In genomic region chr12:6494968-6495367, GRCh38 we compare ENCODE assay signal across 9 cellular contexts. TPM values are rescaled to one million over a fixed set of nuclear protein-coding genes. Genes with fewer than 3 reads are reported as not detected.
A peak's percentile ranks its signal among the peaks of the same experiment; 100 is the strongest.
DNase-seq lines count a peak whose midpoint lies in the region; ATAC-seq and TF ChIP-seq lines count a peak whose summit lies in the region.
"Had no signal": no experiment of that assay in that cellular context is flagged by ENCODE, and none has a peak within 500 bp of the region (broad histone marks: within the 10 kb centered on the region; RNA-seq: fewer than 3 reads in every experiment).

No MANE protein-coding gene starts in this region.

- ATAC-seq in HG02973 (IDR thresholded peaks at IDR 0.05; ENCODE audit: unreplicated experiment) (no peak), GM19467 (IDR thresholded peaks at IDR 0.05; ENCODE audit: unreplicated experiment) (no peak)

- DNase-seq in EL (peak; percentile 26), MM.1S (no peak), breast epithelium (ENCODE audit: low spot score in 2 of 2) (no peak), NCI-H1092 (lab: John Stamatoyannopoulos, UW) (no peak), SK-N-DZ (ENCODE audit: low spot score) (no peak)
- DNase-seq: NCI-H1436 treated with DMSO at 0.1 percent for 48 hours had no signal

- H2AFZ ChIP-seq in MM.1S (ENCODE audit: low read length) (no peak overlapping the region), neural cell (ENCODE audit: low read depth, low read length) (no peak overlapping the region)

- H3K27me3 ChIP-seq in MM.1S (replicated peaks; ENCODE audit: insufficient read depth, low read length) (no peaks in the 10 kb centered on the region), breast epithelium (no peaks in the 10 kb centered on the region), neural cell (ENCODE audit: insufficient read depth, low read depth, low read length) (no peaks in the 10 kb centered on the region)

- H3F3A ChIP-seq in MM.1S (ENCODE audit: insufficient read depth, low read length): peaks cover 10% of the 10 kb centered on the region
- H3F3A ChIP-seq in neural cell (ENCODE audit: insufficient read depth, low read length, poor library complexity, severe bottlenecking): no peaks in the 10 kb centered on the region

- peaks cover 71% of the 10 kb centered on the region for H3K79me2 ChIP-seq in MM.1S (ENCODE audit: low read length)
- H3K79me2 ChIP-seq in neural cell (replicated peaks; ENCODE audit: insufficient read depth, low read length): peaks cover 32% of the 10 kb centered on the region

- H3K4me1 ChIP-seq in MM.1S (ENCODE audit: low read length) (peaks cover 16% of the 10 kb centered on the region), breast epithelium (peaks cover 4 to 11% of the 10 kb centered on the region in 2 donors)

- H3K4me3 ChIP-seq in MM.1S (ENCODE audit: low read length) (peak overlapping the region; percentile 85), breast epithelium (peak overlapping the region in 2 of 3 donors; percentile 76 to 89), neural cell (ENCODE audit: low read length) (peak overlapping the region; percentile 93)

- H3K9me3 ChIP-seq in MM.1S (replicated peaks; ENCODE audit: insufficient read depth, low read length) (no peaks in the 10 kb centered on the region), breast epithelium (no peaks in the 10 kb centered on the region), neural cell (ENCODE audit: low read length) (no peaks in the 10 kb centered on the region)

- H4K20me1 ChIP-seq in MM.1S (ENCODE audit: insufficient read depth, low read length) (no peaks in the 10 kb centered on the region), neural cell (ENCODE audit: insufficient read depth) (no peaks in the 10 kb centered on the region)

- intact Hi-C loops in breast epithelium (cut with DNase I; ENCODE audit: low total_unique reads): no loop called here

- TF ChIP-seq CTCF in MM.1S (IDR thresholded peaks at IDR 0.05; ENCODE audit: low read length) (no peak), breast epithelium (IDR thresholded peaks at IDR 0.05) (no peak), neural cell (IDR thresholded peaks at IDR 0.05; ENCODE audit: poor library complexity, severe bottlenecking) (no peak)

- TF ChIP-seq RAD21 in neural cell (conservative IDR thresholded peaks at IDR 0.05): no peak

- H3K9ac ChIP-seq in MM.1S (ENCODE audit: low read length) (peak overlapping the region; percentile 86), neural cell (ENCODE audit: low read length) (peak overlapping the region; percentile 28)

- no peak for TF ChIP-seq EP300 in neural cell (conservative IDR thresholded peaks at IDR 0.05; ENCODE audit: poor library complexity, severe bottlenecking)

- no peak for TF ChIP-seq POLR2A in breast epithelium (IDR thresholded peaks at IDR 0.05)

- H3K27ac ChIP-seq in MM.1S (ENCODE audit: low read length): no peak overlapping the region
- no peak overlapping the region for H3K27ac ChIP-seq in breast epithelium
- no peak overlapping the region for H3K27ac ChIP-seq in neural cell (ENCODE audit: low read length)

- H3K36me3 ChIP-seq in MM.1S (replicated peaks; ENCODE audit: insufficient read depth, low read length) (no peaks in the 10 kb centered on the region; the same call in 1 of the 2 replicates), breast epithelium (no peaks in the 10 kb centered on the region), neural cell (ENCODE audit: insufficient read depth, low read length) (no peaks in the 10 kb centered on the region)

- H3K4me2 ChIP-seq in MM.1S (ENCODE audit: low read depth, low read length) (peak overlapping the region; percentile 86), neural cell (ENCODE audit: low read length) (peak overlapping the region; percentile 79)

- H3K9me2 ChIP-seq in MM.1S (replicated peaks; ENCODE audit: insufficient read depth, low read length) (no peaks in the 10 kb centered on the region), neural cell (ENCODE audit: insufficient read depth, low read length) (no peaks in the 10 kb centered on the region)

TF ChIP-seq in neural cell, 6 proteins besides CTCF, POLR2A, EP300 and RAD21:
- TF ChIP-seq TAF1 (IDR thresholded peaks at IDR 0.05; ENCODE audit: low read depth) (no peak), MXI1 (conservative IDR thresholded peaks at IDR 0.05; ENCODE audit: poor library complexity, severe bottlenecking) (no peak), REST (IDR thresholded peaks at IDR 0.05; ENCODE audit: borderline replicate concordance) (no peak), SMC3 (conservative IDR thresholded peaks at IDR 0.05; ENCODE audit: poor library complexity) (no peak), POLR2AphosphoS5 (IDR thresholded peaks at IDR 0.05) (no peak), EZH2 (IDR thresholded peaks at IDR 0.05; ENCODE audit: borderline replicate concordance, insufficient read depth, low read length, poor library complexity, severe bottlenecking) (no peak)

RNA-seq across cellular contexts. Expression of gene NCAPD2, which starts 1.1 kb away (rescaled TPM):
- total RNA-seq in breast epithelium: 10 to 100 TPM; 21.6 to 66.7 (median 53.9) TPM
- polyA plus RNA-seq in neural cell: 4.5 and 5.6 TPM in 2 replicates
- polyA minus RNA-seq in neural cell: 12.2 and 14.7 TPM in 2 replicates
- 91.5 and 151 TPM in 2 replicates for polyA plus RNA-seq in SK-N-DZ (2014; cell fraction: cytosol; rRNA removed)
- polyA plus RNA-seq in SK-N-DZ (2014; cell fraction: nucleus; rRNA removed): 64.8 and 103 TPM in 2 replicates

RNA-seq across cellular contexts. Expression of gene MRPL51, which starts 1.9 kb away (rescaled TPM):
- total RNA-seq in breast epithelium: 10 to 100 TPM; 58.5 to 72.1 (median 62.4) TPM
- 111 and 117 TPM in 2 replicates for polyA plus RNA-seq in neural cell
- polyA minus RNA-seq in neural cell: 34.1 and 46.3 TPM in 2 replicates
- polyA plus RNA-seq in SK-N-DZ (2014; cell fraction: cytosol; rRNA removed): 305 and 306 TPM in 2 replicates
- 213 and 223 TPM in 2 replicates for polyA plus RNA-seq in SK-N-DZ (2014; cell fraction: nucleus; rRNA removed)

RNA-seq across cellular contexts. Expression of gene VAMP1, which starts 24.5 kb away (rescaled TPM):
- total RNA-seq in breast epithelium: 10 to 100 TPM in 2 of 3 donors, 1 to 10 TPM in 1; 8.2 to 12.5 (median 11.1) TPM
- 4.3 and 6.7 TPM in 2 replicates for polyA plus RNA-seq in neural cell
- polyA minus RNA-seq in neural cell: 0.97 and 1.4 TPM in 2 replicates
- polyA plus RNA-seq in SK-N-DZ (2014; cell fraction: cytosol; rRNA removed): 4.7 and 4.8 TPM in 2 replicates
- polyA plus RNA-seq in SK-N-DZ (2014; cell fraction: nucleus; rRNA removed): 33.8 and 42.5 TPM in 2 replicates

RNA-seq across cellular contexts. Expression of gene GAPDH, which starts 39.3 kb away (rescaled TPM):
- 1,000 to 10,000 TPM; 1,134 to 1,818 (median 1,628) TPM for total RNA-seq in breast epithelium
- polyA plus RNA-seq in neural cell: 1,673 and 1,838 TPM in 2 replicates
- polyA minus RNA-seq in neural cell: 1,612 and 1,879 TPM in 2 replicates
- polyA plus RNA-seq in SK-N-DZ (2014; cell fraction: cytosol; rRNA removed): 4,691 and 5,509 TPM in 2 replicates
- 2,355 and 2,713 TPM in 2 replicates for polyA plus RNA-seq in SK-N-DZ (2014; cell fraction: nucleus; rRNA removed)

RNA-seq across cellular contexts. Expression of gene TAPBPL, which starts 43.1 kb away (rescaled TPM):
- 10 to 100 TPM; 16.5 to 24.6 (median 22.9) TPM for total RNA-seq in breast epithelium
- polyA plus RNA-seq in neural cell: not detected in 2 replicates
- 1.2 TPM in 1 of 2 replicates, not detected in the other for polyA minus RNA-seq in neural cell
- polyA plus RNA-seq in SK-N-DZ (2014; cell fraction: cytosol; rRNA removed): 3.6 and 3.8 TPM in 2 replicates
- 4.5 and 6.7 TPM in 2 replicates for polyA plus RNA-seq in SK-N-DZ (2014; cell fraction: nucleus; rRNA removed)
